1 cellular context compared by ENCODE assay signal in the genomic region with DNA sequence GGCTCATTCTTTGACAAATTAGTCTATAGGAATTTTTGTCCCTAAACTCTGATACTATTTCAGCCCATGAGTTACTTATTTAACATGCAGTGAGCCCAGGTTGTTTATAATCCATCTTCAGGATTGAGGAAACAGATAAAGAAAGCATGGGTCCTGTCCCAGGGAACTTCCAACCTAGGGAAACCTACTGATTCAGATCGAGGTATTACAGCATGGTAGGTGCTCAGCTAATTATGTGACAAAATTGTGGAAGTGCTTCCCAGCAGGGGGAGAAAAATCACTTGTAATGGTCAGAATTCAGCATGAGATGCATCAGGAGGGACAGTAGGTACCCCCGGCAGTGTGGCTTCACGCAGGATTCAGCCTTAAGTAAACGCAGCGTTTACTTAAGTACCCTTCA.
TF ChIP-seq lines count a peak whose summit lies in the region.

No MANE protein-coding gene starts in this region.

TF ChIP-seq in WTC11, 78 proteins besides CTCF, POLR2A, EP300 and RAD21 (continued from another document):
- no peak for TF ChIP-seq FOXP1 (CRISPR knock-in tag; IDR thresholded peaks at IDR 0.05; ENCODE audit: borderline replicate concordance)
- no peak for TF ChIP-seq ZNF423 (CRISPR knock-in tag; IDR thresholded peaks at IDR 0.05)
- no peak for TF ChIP-seq ATF1 (CRISPR knock-in tag; IDR thresholded peaks at IDR 0.05)
- TF ChIP-seq ZNF232 (CRISPR knock-in tag; IDR thresholded peaks at IDR 0.05) = no peak
- TF ChIP-seq PREB (CRISPR knock-in tag; IDR thresholded peaks at IDR 0.05; ENCODE audit: borderline replicate concordance) = no peak
- TF ChIP-seq ETV6 (CRISPR knock-in tag; IDR thresholded peaks at IDR 0.05) = no peak
TF ChIP-seq in WTC11: peak in this region for 0.
